28 cellular contexts compared by ENCODE assay signal in the genomic region with DNA sequence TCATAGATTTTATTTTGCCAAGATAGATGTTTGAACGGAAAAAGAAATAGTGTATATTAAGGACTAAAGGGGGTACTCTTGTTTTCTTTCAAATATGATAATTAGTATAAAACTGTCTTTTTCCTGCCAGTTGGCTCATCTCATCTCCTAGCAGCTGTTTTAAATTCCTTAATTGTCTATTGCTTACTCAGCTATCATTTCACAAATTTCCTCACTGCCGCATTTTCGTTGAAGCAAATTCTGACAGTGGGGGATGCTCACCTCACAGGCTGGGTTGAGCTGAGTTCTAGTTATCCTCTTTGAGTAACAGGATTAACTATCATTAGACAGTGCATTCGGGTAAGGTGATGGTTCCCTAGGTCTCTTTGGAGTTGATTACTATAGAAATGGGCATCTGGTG.
"Had no signal": no experiment of that assay in that cellular context is flagged by ENCODE, and none has a peak within 500 bp of the region (broad histone marks: within the 10 kb centered on the region; RNA-seq: fewer than 3 reads in every experiment).

No MANE protein-coding gene starts in this region.

- H3K4me2 ChIP-seq: hepatocyte had no signal

- DNase-seq: activated CD4-positive, alpha-beta memory T cell treated with anti-CD3 and anti-CD28 coated beads for 36 hours; activated CD4-positive, alpha-beta T cell treated with anti-CD3 and anti-CD28 coated beads for 36 hours; activated CD4-positive, alpha-beta T cell treated with anti-CD3 and anti-CD28 coated beads, Interleukin-2, amount 10 ng/mL, durations not matched to agents 24 days and 14 days; activated CD4-positive, CD25-positive, alpha-beta regulatory T cell; activated CD4-positive, CD25-positive, alpha-beta regulatory T cell treated with anti-CD3 and anti-CD28 coated beads, Interleukin-2, amount 50 U/mL, for 72 hours; activated CD8-positive, alpha-beta memory T cell treated with anti-CD3 and anti-CD28 coated beads, Interleukin-2, amount 10 ng/mL, durations not matched to agents 7 days and 5 days; activated CD8-positive, alpha-beta memory T cell treated with anti-CD3 and anti-CD28 coated beads, Interleukin-2, amount 50 U/mL, for 4 hours; activated CD8-positive, alpha-beta T cell treated with anti-CD3 and anti-CD28 coated beads, Interleukin-2, amount 10 ng/mL, durations not matched to agents 7 days and 5 days; activated effector memory CD4-positive, alpha-beta T cell treated with anti-CD3 and anti-CD28 coated beads, Interleukin-2, amount 50 U/mL, for 16 hours; activated naive CD4-positive, alpha-beta T cell treated with anti-CD3 and anti-CD28 coated beads for 36 hours; activated naive CD8-positive, alpha-beta T cell treated with anti-CD3 and anti-CD28 coated beads for 36 hours; activated naive CD8-positive, alpha-beta T cell treated with anti-CD3 and anti-CD28 coated beads, Interleukin-2, amount 50 U/mL, for 24 hours; activated T-cell treated with anti-CD3 and anti-CD28 coated beads, Interleukin-2, amount 50 U/mL, for 1 hour; activated T-cell treated with anti-CD3 and anti-CD28 coated beads, Interleukin-2, amount 50 U/mL, for 48 hours; adrenal gland; body of pancreas; central memory CD4-positive, alpha-beta T cell; cerebellar nuclear complex; colonic mucosa; effector CD8-positive, alpha-beta T cell; foreskin melanocyte; heart right ventricle; T-helper 2 cell had no signal

- H3K27me3 ChIP-seq: adrenal gland, body of pancreas, colonic mucosa, gastroesophageal sphincter, heart right ventricle, hepatocyte had no signal

- H3K9me3 ChIP-seq: adrenal gland, body of pancreas, colonic mucosa had no signal

- H3K9me3 Mint-ChIP-seq: activated CD4-positive, alpha-beta T cell treated with anti-CD3 and anti-CD28 coated beads, Interleukin-2, amount 10 ng/mL, durations not matched to agents 24 days and 14 days; activated naive CD4-positive, alpha-beta T cell treated with anti-CD3 and anti-CD28 coated beads for 36 hours; activated naive CD4-positive, alpha-beta T cell treated with anti-CD3 and anti-CD28 coated beads, Interleukin-2, amount 50 U/mL, for 24 hours; activated naive CD8-positive, alpha-beta T cell treated with anti-CD3 and anti-CD28 coated beads, Interleukin-2, amount 50 U/mL, for 24 hours; activated T-helper 2 cell treated with anti-CD3 and anti-CD28 coated beads, Interferon-gamma antibody, Interleukin-2, Interleukin-4, amounts not matched to agents 10 μg/mL and 5 μg/mL and 100 μg/mL, durations not matched to agents 14 hours and 24 hours and 36 hours had no signal

- H3K27ac Mint-ChIP-seq: activated CD4-positive, alpha-beta memory T cell treated with anti-CD3 and anti-CD28 coated beads for 36 hours; activated CD4-positive, alpha-beta T cell treated with anti-CD3 and anti-CD28 coated beads for 36 hours; activated CD4-positive, alpha-beta T cell treated with anti-CD3 and anti-CD28 coated beads, Interleukin-2, amount 10 ng/mL, durations not matched to agents 24 days and 14 days; activated CD8-positive, alpha-beta memory T cell treated with anti-CD3 and anti-CD28 coated beads, Interleukin-2, amount 10 ng/mL, durations not matched to agents 7 days and 5 days; activated CD8-positive, alpha-beta T cell treated with anti-CD3 and anti-CD28 coated beads, Interleukin-2, amount 10 ng/mL, durations not matched to agents 7 days and 5 days; activated naive CD4-positive, alpha-beta T cell treated with anti-CD3 and anti-CD28 coated beads for 36 hours; activated naive CD4-positive, alpha-beta T cell treated with anti-CD3 and anti-CD28 coated beads, Interleukin-2, amount 50 U/mL, for 24 hours; activated naive CD8-positive, alpha-beta T cell treated with anti-CD3 and anti-CD28 coated beads for 36 hours; activated naive CD8-positive, alpha-beta T cell treated with anti-CD3 and anti-CD28 coated beads, Interleukin-2, amount 50 U/mL, for 24 hours; activated T-helper 1 cell treated with anti-CD3 and anti-CD28 coated beads, Interleukin-12 subunit alpha, Interleukin-12 subunit beta, Interleukin-2, Interleukin-4 antibody, amounts not matched to agents 30 ng/mL and 10 ng/mL and 1 ng/mL, durations not matched to agents 14 hours and 24 hours and 36 hours; activated T-helper 2 cell treated with anti-CD3 and anti-CD28 coated beads, Interferon-gamma antibody, Interleukin-2, Interleukin-4, amounts not matched to agents 10 μg/mL and 5 μg/mL and 100 μg/mL, durations not matched to agents 14 hours and 24 hours and 36 hours had no signal

- H3K36me3 ChIP-seq: adrenal gland, colonic mucosa, gastroesophageal sphincter, heart right ventricle had no signal

- H3K4me3 Mint-ChIP-seq: activated CD4-positive, alpha-beta memory T cell treated with anti-CD3 and anti-CD28 coated beads for 36 hours; activated CD4-positive, alpha-beta T cell treated with anti-CD3 and anti-CD28 coated beads for 36 hours; activated CD4-positive, alpha-beta T cell treated with anti-CD3 and anti-CD28 coated beads, Interleukin-2, amount 10 ng/mL, durations not matched to agents 24 days and 14 days; activated CD8-positive, alpha-beta memory T cell treated with anti-CD3 and anti-CD28 coated beads, Interleukin-2, amount 10 ng/mL, durations not matched to agents 7 days and 5 days; activated CD8-positive, alpha-beta T cell treated with anti-CD3 and anti-CD28 coated beads, Interleukin-2, amount 10 ng/mL, durations not matched to agents 7 days and 5 days; activated naive CD4-positive, alpha-beta T cell treated with anti-CD3 and anti-CD28 coated beads for 36 hours; activated naive CD4-positive, alpha-beta T cell treated with anti-CD3 and anti-CD28 coated beads, Interleukin-2, amount 50 U/mL, for 24 hours; activated naive CD8-positive, alpha-beta T cell treated with anti-CD3 and anti-CD28 coated beads for 36 hours; activated naive CD8-positive, alpha-beta T cell treated with anti-CD3 and anti-CD28 coated beads, Interleukin-2, amount 50 U/mL, for 24 hours; activated T-helper 1 cell treated with anti-CD3 and anti-CD28 coated beads, Interleukin-12 subunit alpha, Interleukin-12 subunit beta, Interleukin-2, Interleukin-4 antibody, amounts not matched to agents 30 ng/mL and 10 ng/mL and 1 ng/mL, durations not matched to agents 14 hours and 24 hours and 36 hours had no signal

- H3K4me1 ChIP-seq: adrenal gland, body of pancreas, colonic mucosa, heart right ventricle had no signal

- H3K27ac ChIP-seq: adrenal gland, body of pancreas, colonic mucosa, gastroesophageal sphincter, heart right ventricle, hepatocyte had no signal

- H3K4me1 Mint-ChIP-seq: activated CD4-positive, alpha-beta T cell treated with anti-CD3 and anti-CD28 coated beads for 36 hours; activated CD4-positive, alpha-beta T cell treated with anti-CD3 and anti-CD28 coated beads, Interleukin-2, amount 10 ng/mL, durations not matched to agents 24 days and 14 days; activated CD8-positive, alpha-beta memory T cell treated with anti-CD3 and anti-CD28 coated beads, Interleukin-2, amount 10 ng/mL, durations not matched to agents 7 days and 5 days; activated naive CD4-positive, alpha-beta T cell treated with anti-CD3 and anti-CD28 coated beads, Interleukin-2, amount 50 U/mL, for 24 hours; activated naive CD8-positive, alpha-beta T cell treated with anti-CD3 and anti-CD28 coated beads for 36 hours; activated naive CD8-positive, alpha-beta T cell treated with anti-CD3 and anti-CD28 coated beads, Interleukin-2, amount 50 U/mL, for 24 hours had no signal

- H3K4me3 ChIP-seq: adrenal gland, body of pancreas, colonic mucosa, gastroesophageal sphincter, heart right ventricle, hepatocyte had no signal

- H3K27me3 Mint-ChIP-seq: activated CD4-positive, alpha-beta memory T cell treated with anti-CD3 and anti-CD28 coated beads for 36 hours; activated CD4-positive, alpha-beta T cell treated with anti-CD3 and anti-CD28 coated beads for 36 hours; activated CD4-positive, alpha-beta T cell treated with anti-CD3 and anti-CD28 coated beads, Interleukin-2, amount 10 ng/mL, durations not matched to agents 24 days and 14 days; activated naive CD4-positive, alpha-beta T cell treated with anti-CD3 and anti-CD28 coated beads, Interleukin-2, amount 50 U/mL, for 24 hours; activated naive CD8-positive, alpha-beta T cell treated with anti-CD3 and anti-CD28 coated beads, Interleukin-2, amount 50 U/mL, for 24 hours had no signal

- H3K36me3 Mint-ChIP-seq: activated CD4-positive, alpha-beta memory T cell treated with anti-CD3 and anti-CD28 coated beads for 36 hours; activated CD8-positive, alpha-beta memory T cell treated with anti-CD3 and anti-CD28 coated beads, Interleukin-2, amount 10 ng/mL, durations not matched to agents 7 days and 5 days; activated naive CD4-positive, alpha-beta T cell treated with anti-CD3 and anti-CD28 coated beads, Interleukin-2, amount 50 U/mL, for 24 hours; activated naive CD8-positive, alpha-beta T cell treated with anti-CD3 and anti-CD28 coated beads for 36 hours had no signal
